Comparison of ENCODE assay signal across 22 cellular contexts in the genomic region with DNA sequence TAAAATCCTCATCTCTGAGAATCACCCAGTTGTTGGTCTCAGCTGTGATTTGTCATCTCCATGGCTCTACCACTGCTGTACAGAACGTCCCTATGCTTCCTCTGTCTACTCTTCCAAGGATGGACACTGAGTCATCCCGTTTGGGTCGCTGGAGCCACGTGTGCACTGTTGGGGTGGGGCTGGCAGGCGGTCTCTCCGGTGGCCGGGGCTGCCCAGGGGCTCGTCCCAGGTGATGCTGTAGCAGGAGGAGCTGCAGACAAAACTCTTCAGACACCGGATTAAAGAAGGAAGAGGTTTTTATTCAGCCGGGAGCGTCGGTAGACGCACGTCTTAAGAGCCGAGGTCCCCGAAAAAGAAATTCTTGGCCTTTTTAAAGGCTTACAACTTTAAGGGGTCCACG. TPM values are rescaled to one million over a fixed set of nuclear protein-coding genes. Genes with fewer than 3 reads are reported as not detected.
A peak's percentile ranks its signal among the peaks of the same experiment; 100 is the strongest.
DNase-seq lines count a peak whose midpoint lies in the region; FAIRE-seq and TF ChIP-seq lines count a peak whose summit lies in the region.
"Had no signal": no experiment of that assay in that cellular context is flagged by ENCODE, and none has a peak within 500 bp of the region (broad histone marks: within the 10 kb centered on the region; RNA-seq: fewer than 3 reads in every experiment).

No MANE protein-coding gene starts in this region.

- POLR2A ChIA-PET in H1 (lab: Charles Lee; ENCODE audit: partially characterized antibody), result interaction anchor here (0.8 to 1.4 kb wide), 2 partner anchors 8 to 71 kb away, joined by 4 to 6 read pairs; no protein-coding TSS in a partner anchor

- TF ChIP-seq EP300 in H1 (IDR thresholded peaks at IDR 0.05; ENCODE audit: borderline replicate concordance in 1 of 2, low read depth in 2 of 2, low read length in 2 of 2), result no peak

- peak overlapping the region; percentile 94 for H3K4ac ChIP-seq in H1 (replicated peaks; ENCODE audit: insufficient read length, low read depth, low read length)

- H4K91ac ChIP-seq in H1 (replicated peaks; ENCODE audit: insufficient read length, low read length), result peak overlapping the region; percentile 73

- no peaks in the 10 kb centered on the region for H3K9me3 Mint-ChIP-seq in progenitor cell of endocrine pancreas (ENCODE audit: low read depth)
- H3K9me3 Mint-ChIP-seq: CD4-positive, alpha-beta memory T cell; HFFc6 had no signal

- 0 out of 4 replicates have a peak overlapping the region, but pooled peaks of 1 of the 2 experiments have one; percentile 2 for H3K4me2 ChIP-seq in H1 (ENCODE audit: insufficient read depth in 1 of 2, low read depth in 2 of 2, low read length in 2 of 2)
- H3K4me2 ChIP-seq: GM23338 had no signal

- H3K27me3 ChIP-seq in H1 (replicated peaks in 1 of 4; ENCODE audit: control insufficient read depth in 3 of 4, extremely low read depth in 1 of 4, insufficient read depth in 3 of 4, low read length in 3 of 4) (no peaks in the 10 kb centered on the region; a peak in 1 of 7 replicates), Peyer's patch (no peaks in the 10 kb centered on the region)

- TF ChIP-seq POLR2A in H1 (IDR thresholded peaks at IDR 0.05; ENCODE audit: control extremely low read depth in 1 of 2, low read depth in 2 of 2, low read length in 2 of 2) (no peak), Peyer's patch (IDR thresholded peaks at IDR 0.05) (no peak)

- no peak overlapping the region for H4K8ac ChIP-seq in H1 (ENCODE audit: extremely low read depth, insufficient read depth, low read length)

- no peak overlapping the region for H3K4me3 Mint-ChIP-seq in progenitor cell of endocrine pancreas (ENCODE audit: low read depth)
- H3K4me3 Mint-ChIP-seq: GM23338, HFFc6 had no signal

- H3K18ac ChIP-seq in H1 (ENCODE audit: extremely low read depth, low read length), result peak overlapping the region; percentile 6; the same call in 1 of the 2 replicates

- H3K23ac ChIP-seq in H1 (ENCODE audit: insufficient read length), result no peak overlapping the region

- H3K79me1 ChIP-seq in H1 (ENCODE audit: low read depth, low read length), result no peaks in the 10 kb centered on the region

- peaks cover 0 to 13% (median 2%) of the 10 kb centered on the region in 4 experiments; a peak in 4 of 7 replicates for H3K4me1 ChIP-seq in H1 (replicated peaks in 1 of 4; ENCODE audit: control insufficient read depth in 3 of 4, insufficient read depth in 4 of 4, low read length in 3 of 4)
- H3K4me1 ChIP-seq in Peyer's patch, result no peaks in the 10 kb centered on the region
- H3K4me1 ChIP-seq: Caco-2, HAP-1 had no signal

- H3K14ac ChIP-seq in H1 (ENCODE audit: insufficient read length), result no peak overlapping the region

- TF ChIP-seq CTCF in H1 (IDR thresholded peaks at IDR 0.05; ENCODE audit: control extremely low read depth in 1 of 3, insufficient read depth in 1 of 3, low read depth in 1 of 3, low read length in 3 of 3), result no peak
- TF ChIP-seq CTCF in progenitor cell of endocrine pancreas (IDR thresholded peaks at IDR 0.05; ENCODE audit: unreplicated experiment), result no peak
- TF ChIP-seq CTCF in Peyer's patch (IDR thresholded peaks at IDR 0.05), result no peak

- H2BK20ac ChIP-seq in H1 (ENCODE audit: low read length), result peak overlapping the region; percentile 82; the same call in 1 of the 2 replicates

- H3K9ac ChIP-seq in H1 (replicated peaks in 1 of 4; ENCODE audit: extremely low read depth in 1 of 4, low read depth in 3 of 4, low read length in 3 of 4), result no peak overlapping the region

- no peak overlapping the region for H2AK5ac ChIP-seq in H1 (ENCODE audit: low read depth, low read length)

- no peak overlapping the region for H3K56ac ChIP-seq in H1 (replicated peaks; ENCODE audit: insufficient read length, low read depth, low read length)

- H2BK120ac ChIP-seq in H1 (replicated peaks; ENCODE audit: low read depth, low read length), result peak overlapping the region; percentile 96

- no peaks in the 10 kb centered on the region for H3K36me3 ChIP-seq in H1 (ENCODE audit: control insufficient read depth in 2 of 4, insufficient read depth in 4 of 4, low read length in 3 of 4)
- no peaks in the 10 kb centered on the region for H3K36me3 ChIP-seq in Peyer's patch
- H3K36me3 ChIP-seq: HAP-1 had no signal

- no peaks in the 10 kb centered on the region for H3K79me2 ChIP-seq in H1 (ENCODE audit: control insufficient read depth in 1 of 2, insufficient read depth in 2 of 2, low read length in 2 of 2)

- 68% methylated on average over 17 of the region's 17 CpGs; no CpG with 5 or more reads in 1 of the 2 experiments for WGBS in H1 (ENCODE audit: extremely low coverage in 1 of 2, insufficient coverage in 1 of 2, insufficient read length in 1 of 2, insufficient replicate concordance in 2 of 2, low coverage in 1 of 2, low lambda C conversion rate in 2 of 2, missing lambda C conversion rate in 1 of 2), 2 experiments

- no peak overlapping the region for H2AFZ ChIP-seq in H1 (ENCODE audit: low read length)
- H2AFZ ChIP-seq: GM23338 had no signal

- H2BK15ac ChIP-seq in H1 (ENCODE audit: low read length), result peak overlapping the region; percentile 90; the same call in 1 of the 2 replicates

- no peaks in the 10 kb centered on the region for H3K4me1 Mint-ChIP-seq in progenitor cell of endocrine pancreas (ENCODE audit: low read depth)
- H3K4me1 Mint-ChIP-seq: CD4-positive, alpha-beta memory T cell had no signal

- H3K4me3 ChIP-seq in H1 (ENCODE audit: extremely low read depth in 1 of 4, insufficient read depth in 2 of 4, low read depth in 3 of 4, low read length in 4 of 4) (no peak overlapping the region), Peyer's patch (no peak overlapping the region)
- H3K4me3 ChIP-seq: GM12878, GM23338, HAP-1 had no signal

- peak; percentile 9 for DNase-seq in ELR (ENCODE audit: low read depth)
- DNase-seq in RCC 7860 (ENCODE audit: low spot score), result peak; percentile 8
- DNase-seq in H1 (ENCODE audit: low read depth in 1 of 2, low spot score in 2 of 2), result no peak
- DNase-seq in progenitor cell of endocrine pancreas (ENCODE audit: low spot score, unreplicated experiment), result no peak
- DNase-seq in Peyer's patch, result no peak
- no peak for DNase-seq in RPMI8226
- DNase-seq in amniotic stem cell (lab: John Stamatoyannopoulos, UW), result no peak
- DNase-seq: 8988T; C1 segment of cervical spinal cord; Caco-2; CD4-positive, alpha-beta memory T cell; DMS153; DND-41; GDM1; HFFc6 had no signal

- TF ChIP-seq RAD21 in H1 (IDR thresholded peaks at IDR 0.05 in 1 of 2, conservative IDR thresholded peaks at IDR 0.05 in 1 of 2; ENCODE audit: low read depth in 2 of 2, low read length in 2 of 2), result no peak

- FAIRE-seq in RCC 7860 (lab: Jason Lieb, UNC), result no peak
- FAIRE-seq in H1 (lab: Jason Lieb, UNC), result no peak
- FAIRE-seq: GM12878, GM19239, H54 had no signal

- no peaks in the 10 kb centered on the region for H4K20me1 ChIP-seq in H1 (replicated peaks in 1 of 2; ENCODE audit: control insufficient read depth in 1 of 2, insufficient read depth in 2 of 2, low read length in 2 of 2)

- H2BK5ac ChIP-seq in H1 (ENCODE audit: low read depth, low read length), result peak overlapping the region; percentile 60; the same call in 1 of the 2 replicates

- peak overlapping the region; percentile 39; the same call in 1 of the 2 replicates for H2BK12ac ChIP-seq in H1 (ENCODE audit: low read depth, low read length)

- H3K23me2 ChIP-seq in H1 (ENCODE audit: low read depth, low read length), result no peaks in the 10 kb centered on the region

- CTCF ChIA-PET in H1 (lab: Charles Lee; ENCODE audit: partially characterized antibody), result interaction anchor here (1.0 to 2.8 kb wide), 3 partner anchors 8 to 77 kb away, joined by 3 to 10 read pairs (median 3); no protein-coding TSS in a partner anchor

- H4K5ac ChIP-seq in H1 (ENCODE audit: insufficient read length, low read depth, low read length), result no peak overlapping the region

- H3K9me3 ChIP-seq in H1 (ENCODE audit: insufficient read depth in 2 of 2, low read depth in 1 of 2, low read length in 1 of 2) (peaks cover 3 to 5% of the 10 kb centered on the region in 2 experiments; a peak in 1 of 4 replicates), Peyer's patch (no peaks in the 10 kb centered on the region)
- H3K9me3 ChIP-seq: Caco-2, HAP-1 had no signal

- H3K27ac Mint-ChIP-seq in progenitor cell of endocrine pancreas, result peak overlapping the region; percentile 69
- H3K27ac Mint-ChIP-seq: GM23338, HFFc6 had no signal

- H3K36me3 Mint-ChIP-seq in progenitor cell of endocrine pancreas (ENCODE audit: insufficient read depth), result no peaks in the 10 kb centered on the region
- H3K36me3 Mint-ChIP-seq: CD4-positive, alpha-beta memory T cell had no signal

- H3K27ac ChIP-seq in H1 (ENCODE audit: low read depth, low read length) (no peak overlapping the region), Peyer's patch (no peak overlapping the region)

- H3K27me3 Mint-ChIP-seq in progenitor cell of endocrine pancreas, result peaks cover 10% of the 10 kb centered on the region
- H3K27me3 Mint-ChIP-seq: CD4-positive, alpha-beta memory T cell had no signal

RNA-seq across cellular contexts. Expression of a gene that starts 17.0 kb away (rescaled TPM):
- total RNA-seq in H1 (2021; fragmentation: NEBNext Ultra II Directional; extraction: Animal tissue kit (Norgen Biotek cat#: 25700)), result 3.1 and 3.7 TPM in 2 replicates
- polyA plus RNA-seq in H1 (2011; rRNA removed), result 2.3 and 2.6 TPM in 2 replicates
- polyA plus RNA-seq in H1 (2011; cell fraction: cytosol; rRNA removed), result 5.3 TPM
- polyA plus RNA-seq in H1 (2011; cell fraction: nucleus; rRNA removed), result 47.6 TPM
- polyA plus RNA-seq in H1 (2012, experiment 1 of 2), result 6.5 to 8.6 TPM (median 8.0 TPM) in 4 replicates
- polyA plus RNA-seq in H1 (2012, experiment 2 of 2), result 1.1 TPM
- not detected for polyA plus RNA-seq in H1 (2013, experiment 1 of 2)
- 0.18 TPM for polyA plus RNA-seq in H1 (2013, experiment 2 of 2)
- polyA minus RNA-seq in H1 (2011; rRNA and poly(A)+ RNA removed), result 0.60 and 0.83 TPM in 2 replicates
- not detected for polyA minus RNA-seq in H1 (2011; cell fraction: cytosol; rRNA and poly(A)+ RNA removed)
- 7.2 TPM for polyA minus RNA-seq in H1 (2011; cell fraction: nucleus; rRNA and poly(A)+ RNA removed)
- total RNA-seq in progenitor cell of endocrine pancreas, result 0.57 and 1.5 TPM in 2 replicates
- not detected for total RNA-seq in Peyer's patch
- total RNA-seq: A673; Caco-2; CD4-positive, alpha-beta memory T cell; GM12878; GM23338; HFFc6 had no signal
- polyA plus RNA-seq: BJ; CD4-positive, alpha-beta memory T cell; GM12878; GM23338 had no signal

RNA-seq across cellular contexts. Expression of a gene that starts 19.2 kb away (rescaled TPM):
- total RNA-seq in H1 (2021; fragmentation: NEBNext Ultra II Directional; extraction: Animal tissue kit (Norgen Biotek cat#: 25700)), result not detected in 2 replicates
- polyA plus RNA-seq in H1 (2011; rRNA removed), result 0.05 and 0.11 TPM in 2 replicates
- polyA plus RNA-seq in H1 (2011; cell fraction: cytosol; rRNA removed), result not detected
- polyA plus RNA-seq in H1 (2011; cell fraction: nucleus; rRNA removed), result 0.36 TPM
- not detected in 4 replicates for polyA plus RNA-seq in H1 (2012, experiment 1 of 2)
- polyA plus RNA-seq in H1 (2012, experiment 2 of 2), result not detected
- not detected for polyA plus RNA-seq in H1 (2013, experiment 1 of 2)
- not detected for polyA plus RNA-seq in H1 (2013, experiment 2 of 2)
- not detected in 2 replicates for polyA minus RNA-seq in H1 (2011; rRNA and poly(A)+ RNA removed)
- polyA minus RNA-seq in H1 (2011; cell fraction: cytosol; rRNA and poly(A)+ RNA removed), result not detected
- polyA minus RNA-seq in H1 (2011; cell fraction: nucleus; rRNA and poly(A)+ RNA removed), result not detected
- not detected in 2 replicates for total RNA-seq in progenitor cell of endocrine pancreas
- not detected for total RNA-seq in Peyer's patch
- total RNA-seq: A673; CD4-positive, alpha-beta memory T cell; GM12878; HFFc6 had no signal
- polyA plus RNA-seq: BJ; CD4-positive, alpha-beta memory T cell; GM12878; GM23338 had no signal

RNA-seq across cellular contexts. Expression of a gene that starts 21.9 kb away (rescaled TPM):
- total RNA-seq in H1 (2021; fragmentation: NEBNext Ultra II Directional; extraction: Animal tissue kit (Norgen Biotek cat#: 25700)), result 0.13 and 0.44 TPM in 2 replicates
- polyA plus RNA-seq in H1 (2011; rRNA removed), result 0.20 and 0.35 TPM in 2 replicates
- 0.19 TPM for polyA plus RNA-seq in H1 (2011; cell fraction: cytosol; rRNA removed)
- 1.4 TPM for polyA plus RNA-seq in H1 (2011; cell fraction: nucleus; rRNA removed)
- 0.17 to 0.41 TPM (median 0.29 TPM) in 4 replicates for polyA plus RNA-seq in H1 (2012, experiment 1 of 2)
- 0.28 TPM for polyA plus RNA-seq in H1 (2012, experiment 2 of 2)
- polyA plus RNA-seq in H1 (2013, experiment 1 of 2), result 0.10 TPM
- 0.07 TPM for polyA plus RNA-seq in H1 (2013, experiment 2 of 2)
- polyA minus RNA-seq in H1 (2011; rRNA and poly(A)+ RNA removed), result 0.32 and 0.66 TPM in 2 replicates
- not detected for polyA minus RNA-seq in H1 (2011; cell fraction: cytosol; rRNA and poly(A)+ RNA removed)
- polyA minus RNA-seq in H1 (2011; cell fraction: nucleus; rRNA and poly(A)+ RNA removed), result 0.30 TPM
- total RNA-seq in progenitor cell of endocrine pancreas (0.16 TPM in 1 of 2 replicates, not detected in the other), Peyer's patch (under 1 TPM in 1 of 4 donors, not detected in 3; 0.27 TPM)
- total RNA-seq: A673, GM12878, HFFc6 had no signal
- polyA plus RNA-seq: BJ, GM12878 had no signal

RNA-seq across cellular contexts. Expression of a gene that starts 40.8 kb away (rescaled TPM):
- total RNA-seq in H1 (2021; fragmentation: NEBNext Ultra II Directional; extraction: Animal tissue kit (Norgen Biotek cat#: 25700)), result 1.3 and 1.6 TPM in 2 replicates
- polyA plus RNA-seq in H1 (2011; rRNA removed), result 2.1 and 2.2 TPM in 2 replicates
- 2.5 TPM for polyA plus RNA-seq in H1 (2011; cell fraction: cytosol; rRNA removed)
- 3.9 TPM for polyA plus RNA-seq in H1 (2011; cell fraction: nucleus; rRNA removed)
- 1.2 to 1.5 TPM (median 1.4 TPM) in 4 replicates for polyA plus RNA-seq in H1 (2012, experiment 1 of 2)
- 0.66 TPM for polyA plus RNA-seq in H1 (2012, experiment 2 of 2)
- polyA plus RNA-seq in H1 (2013, experiment 1 of 2), result 0.06 TPM
- polyA plus RNA-seq in H1 (2013, experiment 2 of 2), result 0.07 TPM
- 0.71 and 1.6 TPM in 2 replicates for polyA minus RNA-seq in H1 (2011; rRNA and poly(A)+ RNA removed)
- 0.95 TPM for polyA minus RNA-seq in H1 (2011; cell fraction: cytosol; rRNA and poly(A)+ RNA removed)
- 1.00 TPM for polyA minus RNA-seq in H1 (2011; cell fraction: nucleus; rRNA and poly(A)+ RNA removed)
- not detected in 2 replicates for total RNA-seq in progenitor cell of endocrine pancreas
- not detected for total RNA-seq in Peyer's patch
- total RNA-seq: A673; Caco-2; CD4-positive, alpha-beta memory T cell; GM12878; GM23338; HFFc6 had no signal
- polyA plus RNA-seq: BJ; CD4-positive, alpha-beta memory T cell; GM12878; GM23338 had no signal

Comparison
In these comparisons a context has a peak if more than half of its experiments do, and no peak if none do; other contexts are left out.
1. DNase-seq: peak in ELR (single experiment) and RCC 7860 (single experiment); none in H1 (0 of 2), progenitor cell of endocrine pancreas (single experiment), Peyer's patch (0 of 3), RPMI8226 (single experiment) and amniotic stem cell (single experiment).